ENCODE assay signal across 1 cellular context in the genomic region with DNA sequence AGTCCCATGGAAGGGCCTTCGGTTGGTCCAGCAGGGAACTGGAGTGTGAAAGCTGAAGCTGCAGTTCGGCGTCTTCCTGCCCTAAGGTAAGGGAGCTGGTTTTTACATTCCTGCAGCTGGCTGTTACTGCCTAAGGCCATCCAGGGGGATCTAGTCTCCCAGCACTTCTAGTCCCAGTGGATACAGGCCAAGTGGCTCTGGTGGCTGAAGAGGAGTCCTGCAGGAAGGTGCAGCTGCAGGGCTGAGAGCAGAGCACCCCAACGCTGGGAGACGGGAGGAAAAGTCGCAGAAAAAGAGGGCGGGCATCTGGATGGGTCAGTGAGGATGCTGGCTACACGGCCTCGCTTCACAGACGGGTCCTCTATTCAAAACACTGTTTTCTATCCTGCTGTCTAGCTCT.
TF ChIP-seq lines count a peak whose summit lies in the region.

No MANE protein-coding gene starts in this region.

TF ChIP-seq in H1, 55 proteins besides CTCF, POLR2A, EP300 and RAD21:
- TF ChIP-seq GTF2F1 (IDR thresholded peaks at IDR 0.05; ENCODE audit: borderline replicate concordance, low read depth, low read length) = no peak
- TF ChIP-seq TEAD4 (IDR thresholded peaks at IDR 0.05; ENCODE audit: low read depth, low read length) = 0 out of 2 replicates have a peak, but pooled peaks have one; percentile 25
- TF ChIP-seq BCL11A (IDR thresholded peaks at IDR 0.05; ENCODE audit: low read depth in 2 of 2, low read length in 2 of 2) = no peak
- TF ChIP-seq, protein P1, sequence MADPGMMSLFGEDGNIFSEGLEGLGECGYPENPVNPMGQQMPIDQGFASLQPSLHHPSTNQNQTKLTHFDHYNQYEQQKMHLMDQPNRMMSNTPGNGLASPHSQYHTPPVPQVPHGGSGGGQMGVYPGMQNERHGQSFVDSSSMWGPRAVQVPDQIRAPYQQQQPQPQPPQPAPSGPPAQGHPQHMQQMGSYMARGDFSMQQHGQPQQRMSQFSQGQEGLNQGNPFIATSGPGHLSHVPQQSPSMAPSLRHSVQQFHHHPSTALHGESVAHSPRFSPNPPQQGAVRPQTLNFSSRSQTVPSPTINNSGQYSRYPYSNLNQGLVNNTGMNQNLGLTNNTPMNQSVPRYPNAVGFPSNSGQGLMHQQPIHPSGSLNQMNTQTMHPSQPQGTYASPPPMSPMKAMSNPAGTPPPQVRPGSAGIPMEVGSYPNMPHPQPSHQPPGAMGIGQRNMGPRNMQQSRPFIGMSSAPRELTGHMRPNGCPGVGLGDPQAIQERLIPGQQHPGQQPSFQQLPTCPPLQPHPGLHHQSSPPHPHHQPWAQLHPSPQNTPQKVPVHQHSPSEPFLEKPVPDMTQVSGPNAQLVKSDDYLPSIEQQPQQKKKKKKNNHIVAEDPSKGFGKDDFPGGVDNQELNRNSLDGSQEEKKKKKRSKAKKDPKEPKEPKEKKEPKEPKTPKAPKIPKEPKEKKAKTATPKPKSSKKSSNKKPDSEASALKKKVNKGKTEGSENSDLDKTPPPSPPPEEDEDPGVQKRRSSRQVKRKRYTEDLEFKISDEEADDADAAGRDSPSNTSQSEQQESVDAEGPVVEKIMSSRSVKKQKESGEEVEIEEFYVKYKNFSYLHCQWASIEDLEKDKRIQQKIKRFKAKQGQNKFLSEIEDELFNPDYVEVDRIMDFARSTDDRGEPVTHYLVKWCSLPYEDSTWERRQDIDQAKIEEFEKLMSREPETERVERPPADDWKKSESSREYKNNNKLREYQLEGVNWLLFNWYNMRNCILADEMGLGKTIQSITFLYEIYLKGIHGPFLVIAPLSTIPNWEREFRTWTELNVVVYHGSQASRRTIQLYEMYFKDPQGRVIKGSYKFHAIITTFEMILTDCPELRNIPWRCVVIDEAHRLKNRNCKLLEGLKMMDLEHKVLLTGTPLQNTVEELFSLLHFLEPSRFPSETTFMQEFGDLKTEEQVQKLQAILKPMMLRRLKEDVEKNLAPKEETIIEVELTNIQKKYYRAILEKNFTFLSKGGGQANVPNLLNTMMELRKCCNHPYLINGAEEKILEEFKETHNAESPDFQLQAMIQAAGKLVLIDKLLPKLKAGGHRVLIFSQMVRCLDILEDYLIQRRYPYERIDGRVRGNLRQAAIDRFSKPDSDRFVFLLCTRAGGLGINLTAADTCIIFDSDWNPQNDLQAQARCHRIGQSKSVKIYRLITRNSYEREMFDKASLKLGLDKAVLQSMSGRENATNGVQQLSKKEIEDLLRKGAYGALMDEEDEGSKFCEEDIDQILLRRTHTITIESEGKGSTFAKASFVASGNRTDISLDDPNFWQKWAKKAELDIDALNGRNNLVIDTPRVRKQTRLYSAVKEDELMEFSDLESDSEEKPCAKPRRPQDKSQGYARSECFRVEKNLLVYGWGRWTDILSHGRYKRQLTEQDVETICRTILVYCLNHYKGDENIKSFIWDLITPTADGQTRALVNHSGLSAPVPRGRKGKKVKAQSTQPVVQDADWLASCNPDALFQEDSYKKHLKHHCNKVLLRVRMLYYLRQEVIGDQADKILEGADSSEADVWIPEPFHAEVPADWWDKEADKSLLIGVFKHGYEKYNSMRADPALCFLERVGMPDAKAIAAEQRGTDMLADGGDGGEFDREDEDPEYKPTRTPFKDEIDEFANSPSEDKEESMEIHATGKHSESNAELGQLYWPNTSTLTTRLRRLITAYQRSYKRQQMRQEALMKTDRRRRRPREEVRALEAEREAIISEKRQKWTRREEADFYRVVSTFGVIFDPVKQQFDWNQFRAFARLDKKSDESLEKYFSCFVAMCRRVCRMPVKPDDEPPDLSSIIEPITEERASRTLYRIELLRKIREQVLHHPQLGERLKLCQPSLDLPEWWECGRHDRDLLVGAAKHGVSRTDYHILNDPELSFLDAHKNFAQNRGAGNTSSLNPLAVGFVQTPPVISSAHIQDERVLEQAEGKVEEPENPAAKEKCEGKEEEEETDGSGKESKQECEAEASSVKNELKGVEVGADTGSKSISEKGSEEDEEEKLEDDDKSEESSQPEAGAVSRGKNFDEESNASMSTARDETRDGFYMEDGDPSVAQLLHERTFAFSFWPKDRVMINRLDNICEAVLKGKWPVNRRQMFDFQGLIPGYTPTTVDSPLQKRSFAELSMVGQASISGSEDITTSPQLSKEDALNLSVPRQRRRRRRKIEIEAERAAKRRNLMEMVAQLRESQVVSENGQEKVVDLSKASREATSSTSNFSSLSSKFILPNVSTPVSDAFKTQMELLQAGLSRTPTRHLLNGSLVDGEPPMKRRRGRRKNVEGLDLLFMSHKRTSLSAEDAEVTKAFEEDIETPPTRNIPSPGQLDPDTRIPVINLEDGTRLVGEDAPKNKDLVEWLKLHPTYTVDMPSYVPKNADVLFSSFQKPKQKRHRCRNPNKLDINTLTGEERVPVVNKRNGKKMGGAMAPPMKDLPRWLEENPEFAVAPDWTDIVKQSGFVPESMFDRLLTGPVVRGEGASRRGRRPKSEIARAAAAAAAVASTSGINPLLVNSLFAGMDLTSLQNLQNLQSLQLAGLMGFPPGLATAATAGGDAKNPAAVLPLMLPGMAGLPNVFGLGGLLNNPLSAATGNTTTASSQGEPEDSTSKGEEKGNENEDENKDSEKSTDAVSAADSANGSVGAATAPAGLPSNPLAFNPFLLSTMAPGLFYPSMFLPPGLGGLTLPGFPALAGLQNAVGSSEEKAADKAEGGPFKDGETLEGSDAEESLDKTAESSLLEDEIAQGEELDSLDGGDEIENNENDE (IDR thresholded peaks at IDR 0.05; ENCODE audit: insufficient replicate concordance, low read length) = no peak
- TF ChIP-seq FOSL1 (IDR thresholded peaks at IDR 0.05; ENCODE audit: insufficient read depth, low read depth, low read length) = no peak
- 0 out of 2 replicates have a peak, but pooled peaks have one; percentile 29 for TF ChIP-seq TBP (IDR thresholded peaks at IDR 0.05; ENCODE audit: low read depth, low read length)
- TF ChIP-seq HDAC2 (IDR thresholded peaks at IDR 0.05; ENCODE audit: borderline replicate concordance in 1 of 2, low read depth in 2 of 2, low read length in 2 of 2) = no peak
- no peak for TF ChIP-seq CTBP2 (IDR thresholded peaks at IDR 0.05; ENCODE audit: borderline replicate concordance, insufficient read depth, insufficient read length, low read length)
TF ChIP-seq in H1: peak in this region for 2.
